ENCODE assay signal across 1 cellular context in genomic region chr17:65936013-65936412, GRCh38.
TF ChIP-seq lines count a peak whose summit lies in the region.

No MANE protein-coding gene starts in this region.

TF ChIP-seq in endothelial cell of umbilical vein, 7 proteins besides CTCF, POLR2A, EP300 and RAD21:
- no peak for TF ChIP-seq MYC (IDR thresholded peaks at IDR 0.05; ENCODE audit: low read depth, low read length)
- peak; percentile 48 for TF ChIP-seq FOS (IDR thresholded peaks at IDR 0.05; ENCODE audit: borderline replicate concordance, insufficient read depth, low read length)
- no peak for TF ChIP-seq POLR2AphosphoS5 (IDR thresholded peaks at IDR 0.05; ENCODE audit: insufficient read depth, low read depth, low read length)
- TF ChIP-seq EZH2 (IDR thresholded peaks at IDR 0.05; ENCODE audit: borderline replicate concordance, low read depth, low read length, severe bottlenecking), result no peak
- no peak for TF ChIP-seq JUN (IDR thresholded peaks at IDR 0.05; ENCODE audit: borderline replicate concordance, insufficient read depth, insufficient read length, low read depth)
